In the genomic region with DNA sequence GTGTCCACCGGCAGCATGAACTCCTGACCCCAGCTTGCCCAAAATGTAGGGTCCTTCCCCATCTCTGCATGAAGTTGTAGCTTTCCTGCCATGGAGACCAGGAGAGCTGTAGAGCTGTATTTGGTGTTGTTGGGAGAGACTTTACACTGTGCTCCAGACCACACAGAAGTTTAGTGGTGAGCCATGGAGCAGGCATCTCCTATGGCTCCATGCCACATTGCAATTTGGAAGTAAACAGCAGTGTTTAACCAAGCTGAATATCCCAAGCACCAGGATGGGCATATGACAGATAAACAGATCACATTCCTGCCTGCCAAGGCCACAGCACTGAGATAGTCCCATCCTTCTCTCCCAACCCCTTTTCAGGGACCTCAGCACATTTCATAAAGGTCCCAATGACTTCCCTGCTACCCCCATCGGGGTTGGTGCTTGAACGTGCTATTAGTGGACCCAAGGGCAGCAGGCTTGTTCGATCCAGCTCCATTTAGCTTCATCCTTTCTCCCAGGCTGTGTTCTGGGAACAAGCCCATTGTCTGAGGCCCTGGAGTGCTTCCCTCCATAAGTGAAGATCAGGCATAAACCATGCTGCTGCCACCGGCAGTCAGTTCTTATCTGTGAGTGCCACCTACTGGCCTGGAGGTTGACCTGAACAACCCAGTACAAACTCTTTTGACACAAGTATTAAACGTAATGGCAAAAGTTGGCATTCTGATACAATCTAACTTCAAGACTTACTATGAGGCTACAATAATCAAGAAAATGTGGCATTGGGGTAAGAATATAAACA, we compare ENCODE assay signal across 8 cellular contexts.
DNase-seq lines count a peak whose midpoint lies in the region; ATAC-seq and TF ChIP-seq lines count a peak whose summit lies in the region.

No MANE protein-coding gene starts in this region.

- DNase-seq in NCI-H2107 treated with DMSO at 0.1 percent for 48 hours (lab: John Stamatoyannopoulos, UW; ENCODE audit: unreplicated experiment), result peak; percentile 1
- DNase-seq in NCI-H2107 (lab: John Stamatoyannopoulos, UW), result no peak
- DNase-seq in HPDE6-E6E7 (ENCODE audit: extremely low spot score), result peak; percentile 10
- peak; percentile 9 for DNase-seq in UCSD-AML1 (lab: John Stamatoyannopoulos, UW; ENCODE audit: unreplicated experiment)
- DNase-seq in kidney epithelial cell (ENCODE audit: low read depth), result no peak
- no peak for DNase-seq in T-helper 2 cell treated with Interferon-gamma antibody and Interleukin-4, amounts not matched to agents 5 μg/mL and 100 μg/mL, for 36 hours (ENCODE audit: low spot score)
- no peak for DNase-seq in GM19240 (ENCODE audit: insufficient read length, low spot score)

- ATAC-seq in GM21423 (IDR thresholded peaks at IDR 0.05; ENCODE audit: unreplicated experiment), result peak; percentile 75

- no peak overlapping the region for H3K4me3 ChIP-seq in kidney epithelial cell (ENCODE audit: low read depth, low read length)

- peak; percentile 23 for TF ChIP-seq CTCF in kidney epithelial cell (IDR thresholded peaks at IDR 0.05; ENCODE audit: insufficient read depth, low read length, poor library complexity, severe bottlenecking)

- no peaks in the 10 kb centered on the region for H3K27me3 Mint-ChIP-seq in T-helper 2 cell treated with Interferon-gamma antibody and Interleukin-4, amounts not matched to agents 5 μg/mL and 100 μg/mL, for 36 hours (ENCODE audit: low read depth)

- H3K4me3 Mint-ChIP-seq in T-helper 2 cell treated with Interferon-gamma antibody and Interleukin-4, amounts not matched to agents 5 μg/mL and 100 μg/mL, for 36 hours, result no peak overlapping the region

- H3K27ac Mint-ChIP-seq in T-helper 2 cell treated with Interferon-gamma antibody and Interleukin-4, amounts not matched to agents 5 μg/mL and 100 μg/mL, for 36 hours, result no peak overlapping the region

- no peaks in the 10 kb centered on the region for H3K27me3 ChIP-seq in kidney epithelial cell (ENCODE audit: control insufficient read depth, insufficient read depth, low read length)

- no peaks in the 10 kb centered on the region for H3K9me3 Mint-ChIP-seq in T-helper 2 cell treated with Interferon-gamma antibody and Interleukin-4, amounts not matched to agents 5 μg/mL and 100 μg/mL, for 36 hours

- no peaks in the 10 kb centered on the region for H3K4me1 Mint-ChIP-seq in T-helper 2 cell treated with Interferon-gamma antibody and Interleukin-4, amounts not matched to agents 5 μg/mL and 100 μg/mL, for 36 hours (ENCODE audit: low read depth)

- H3K36me3 Mint-ChIP-seq in T-helper 2 cell treated with Interferon-gamma antibody and Interleukin-4, amounts not matched to agents 5 μg/mL and 100 μg/mL, for 36 hours (ENCODE audit: low read depth), result no peaks in the 10 kb centered on the region

- H3K36me3 ChIP-seq in kidney epithelial cell (ENCODE audit: control insufficient read depth, insufficient read depth, low read length), result no peaks in the 10 kb centered on the region

Comparison
In these comparisons a context has a peak if more than half of its experiments do, and no peak if none do; other contexts are left out.
1. DNase-seq: peak in NCI-H2107 treated with DMSO at 0.1 percent for 48 hours (single experiment), HPDE6-E6E7 (single experiment) and UCSD-AML1 (single experiment); none in NCI-H2107 (single experiment), kidney epithelial cell (single experiment), T-helper 2 cell treated with Interferon-gamma antibody and Interleukin-4, amounts not matched to agents 5 μg/mL and 100 μg/mL, for 36 hours (single experiment) and GM19240 (single experiment).